Comparison of ENCODE assay signal across 8 cellular contexts in the genomic region with DNA sequence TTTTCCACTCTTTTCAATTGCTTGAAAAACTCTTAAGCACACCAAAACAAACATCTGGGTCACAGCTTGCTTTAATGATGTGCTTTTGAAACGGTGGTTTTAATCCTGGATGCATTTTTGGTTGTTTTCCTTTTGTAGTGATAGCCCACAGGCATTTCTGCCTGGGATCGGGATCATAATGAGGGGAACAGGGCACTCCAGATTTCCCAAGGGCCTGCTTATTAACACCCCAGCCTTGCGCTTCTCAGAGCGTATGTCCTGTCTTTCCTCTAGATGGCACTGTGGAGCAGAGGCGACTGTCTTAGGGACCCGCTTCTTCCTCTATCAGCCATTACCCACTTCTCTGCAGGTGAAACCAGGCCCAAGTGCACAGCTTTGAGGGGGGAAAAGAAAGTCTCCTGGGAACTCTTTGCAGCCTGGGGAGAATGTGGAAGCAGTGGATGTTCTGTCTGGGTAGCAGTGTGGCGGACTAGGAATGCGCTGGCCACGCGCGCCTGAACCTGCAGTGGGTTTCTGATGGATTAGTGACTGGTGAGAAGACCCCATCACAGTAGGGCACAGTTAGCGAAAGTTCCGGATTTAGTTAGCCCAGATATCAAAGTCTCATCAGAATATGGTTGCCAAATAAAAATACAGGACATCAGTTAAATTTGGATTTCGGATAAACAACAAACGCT.
DNase-seq lines count a peak whose midpoint lies in the region; ATAC-seq lines count a peak whose summit lies in the region.

No MANE protein-coding gene starts in this region.

- POLR2A ChIA-PET in activated CD4-positive, alpha-beta T cell treated with anti-CD3 and anti-CD28 coated beads, Interleukin-2, amount 10 ng/mL, durations not matched to agents 7 days and 5 days (lab: Charles Lee) = no interaction called here

- no peaks in the 10 kb centered on the region for H3K36me3 Mint-ChIP-seq in CD4-positive, CD25-positive, alpha-beta regulatory T cell
- no peaks in the 10 kb centered on the region for H3K36me3 Mint-ChIP-seq in activated CD4-positive, alpha-beta T cell treated with anti-CD3 and anti-CD28 coated beads, Interleukin-2, amount 10 ng/mL, durations not matched to agents 7 days and 5 days (ENCODE audit: low read depth)

- H3K27me3 Mint-ChIP-seq in CD4-positive, CD25-positive, alpha-beta regulatory T cell = peaks cover 4% of the 10 kb centered on the region
- H3K27me3 Mint-ChIP-seq in activated CD4-positive, alpha-beta T cell treated with anti-CD3 and anti-CD28 coated beads, Interleukin-2, amount 10 ng/mL, durations not matched to agents 7 days and 5 days = no peaks in the 10 kb centered on the region

- no peaks in the 10 kb centered on the region for H3K4me1 ChIP-seq in CD4-positive, CD25-positive, alpha-beta regulatory T cell (ENCODE audit: control insufficient read depth, insufficient read depth, low read length, poor library complexity, severe bottlenecking)
- H3K4me1 ChIP-seq in mesendoderm (ENCODE audit: control insufficient read depth, low read depth, low read length) = peaks cover 3% of the 10 kb centered on the region

- no peak overlapping the region for H2BK120ac ChIP-seq in mesendoderm (ENCODE audit: low read depth, low read length)

- no peak overlapping the region for H3K27ac Mint-ChIP-seq in CD4-positive, CD25-positive, alpha-beta regulatory T cell
- H3K27ac Mint-ChIP-seq in activated CD4-positive, alpha-beta T cell treated with anti-CD3 and anti-CD28 coated beads, Interleukin-2, amount 10 ng/mL, durations not matched to agents 7 days and 5 days = no peak overlapping the region

- H3K4me3 Mint-ChIP-seq in CD4-positive, CD25-positive, alpha-beta regulatory T cell = no peak overlapping the region
- no peak overlapping the region for H3K4me3 Mint-ChIP-seq in activated CD4-positive, alpha-beta T cell treated with anti-CD3 and anti-CD28 coated beads, Interleukin-2, amount 10 ng/mL, durations not matched to agents 7 days and 5 days

- H3K27me3 ChIP-seq in CD4-positive, CD25-positive, alpha-beta regulatory T cell (ENCODE audit: control insufficient read depth, insufficient read depth, low read length) = no peaks in the 10 kb centered on the region
- no peaks in the 10 kb centered on the region for H3K27me3 ChIP-seq in mesendoderm (ENCODE audit: insufficient read depth, low read length, poor library complexity)

- no peak overlapping the region for H3K27ac ChIP-seq in CD4-positive, CD25-positive, alpha-beta regulatory T cell (ENCODE audit: insufficient read depth, low read length, poor library complexity, severe bottlenecking)
- no peak overlapping the region for H3K27ac ChIP-seq in mesendoderm (ENCODE audit: low read depth, low read length)

- H3K79me1 ChIP-seq in mesendoderm (ENCODE audit: low read length) = no peaks in the 10 kb centered on the region

- no peaks in the 10 kb centered on the region for H3K36me3 ChIP-seq in CD4-positive, CD25-positive, alpha-beta regulatory T cell (ENCODE audit: control insufficient read depth, insufficient read depth, low read length)
- H3K36me3 ChIP-seq in mesendoderm (ENCODE audit: control insufficient read depth, insufficient read depth, low read length) = no peaks in the 10 kb centered on the region

- no peaks in the 10 kb centered on the region for H3K9me3 ChIP-seq in CD4-positive, CD25-positive, alpha-beta regulatory T cell (ENCODE audit: control insufficient read depth in 2 of 2, low read length in 2 of 2)

- no peak overlapping the region for H3K23ac ChIP-seq in mesendoderm (ENCODE audit: low read length)

- peak; percentile 24 to 77 (median 65) for DNase-seq in CD4-positive, CD25-positive, alpha-beta regulatory T cell
- DNase-seq in GM19238 (ENCODE audit: insufficient read length, low spot score) (peak; percentile 63), NCI-H345 treated with DMSO at 0.1 percent for 48 hours (lab: John Stamatoyannopoulos, UW; ENCODE audit: unreplicated experiment) (peak; percentile 61), ecto neural progenitor cell (ENCODE audit: low spot score) (peak; percentile 73), mesendoderm (peak; percentile 86)
- peak; percentile 75 for DNase-seq in activated CD4-positive, alpha-beta T cell treated with anti-CD3 and anti-CD28 coated beads, Interleukin-2, amount 10 ng/mL, durations not matched to agents 7 days and 5 days
- DNase-seq in stimulated activated CD8-positive, alpha-beta memory T cell treated with anti-CD3 and anti-CD28 coated beads, Interleukin-7, amount 100 ng/mL, for 24 hours (ENCODE audit: low read depth) = peak; percentile 37

- no peak overlapping the region for H2AK5ac ChIP-seq in mesendoderm (ENCODE audit: low read length)

- H2BK15ac ChIP-seq in mesendoderm (replicated peaks; ENCODE audit: low read depth) = no peak overlapping the region

- no peaks in the 10 kb centered on the region for H3K9me3 Mint-ChIP-seq in CD4-positive, CD25-positive, alpha-beta regulatory T cell
- no peaks in the 10 kb centered on the region for H3K9me3 Mint-ChIP-seq in activated CD4-positive, alpha-beta T cell treated with anti-CD3 and anti-CD28 coated beads, Interleukin-2, amount 10 ng/mL, durations not matched to agents 7 days and 5 days

- H3K4me2 ChIP-seq in mesendoderm (ENCODE audit: low read length) = no peak overlapping the region

- H3K9ac ChIP-seq in mesendoderm (ENCODE audit: low read length) = no peak overlapping the region

- H3K18ac ChIP-seq in mesendoderm (ENCODE audit: low read length) = no peak overlapping the region

- CTCF ChIA-PET in activated CD4-positive, alpha-beta T cell treated with anti-CD3 and anti-CD28 coated beads, Interleukin-2, amount 10 ng/mL, durations not matched to agents 7 days and 5 days (lab: Charles Lee) = interaction anchor here (0.6 to 4.5 kb wide), 11 partner anchors 9 to 800 kb away, joined by 3 to 38 read pairs (median 7); no protein-coding TSS in a partner anchor

- no peak overlapping the region for H2BK5ac ChIP-seq in mesendoderm (ENCODE audit: low read length)

- peak overlapping the region; percentile 46 for H3K56ac ChIP-seq in mesendoderm (ENCODE audit: low read length)

- no peak overlapping the region for H4K5ac ChIP-seq in mesendoderm (ENCODE audit: low read length)

- no CpG with 5 or more reads among the region's 15 CpGs for WGBS in mesendoderm (ENCODE audit: extremely low coverage, insufficient coverage, low lambda C conversion rate)

- peak; percentile 71 to 77 for ATAC-seq in CD4-positive, CD25-positive, alpha-beta regulatory T cell (ENCODE audit: low read depth in 2 of 2)
- peak; percentile 84 for ATAC-seq in HG03159 (IDR thresholded peaks at IDR 0.05; ENCODE audit: unreplicated experiment)

- H3K4me1 Mint-ChIP-seq in CD4-positive, CD25-positive, alpha-beta regulatory T cell = peaks cover 4 to 15% (median 6%) of the 10 kb centered on the region in 4 donors
- peaks cover 21% of the 10 kb centered on the region for H3K4me1 Mint-ChIP-seq in activated CD4-positive, alpha-beta T cell treated with anti-CD3 and anti-CD28 coated beads, Interleukin-2, amount 10 ng/mL, durations not matched to agents 7 days and 5 days

- no peak overlapping the region for H3K4ac ChIP-seq in mesendoderm (ENCODE audit: low read depth, low read length)

- no peak overlapping the region for H4K8ac ChIP-seq in mesendoderm (ENCODE audit: low read depth, low read length)

- no peak overlapping the region for H3K4me3 ChIP-seq in CD4-positive, CD25-positive, alpha-beta regulatory T cell (ENCODE audit: low read depth, low read length)
- H3K4me3 ChIP-seq in mesendoderm (ENCODE audit: low read length) = no peak overlapping the region

- no peaks in the 10 kb centered on the region for H3K79me2 ChIP-seq in mesendoderm (ENCODE audit: control insufficient read depth, insufficient read depth, low read length)
